Comparison of ENCODE assay signal across 8 cellular contexts in the genomic region with DNA sequence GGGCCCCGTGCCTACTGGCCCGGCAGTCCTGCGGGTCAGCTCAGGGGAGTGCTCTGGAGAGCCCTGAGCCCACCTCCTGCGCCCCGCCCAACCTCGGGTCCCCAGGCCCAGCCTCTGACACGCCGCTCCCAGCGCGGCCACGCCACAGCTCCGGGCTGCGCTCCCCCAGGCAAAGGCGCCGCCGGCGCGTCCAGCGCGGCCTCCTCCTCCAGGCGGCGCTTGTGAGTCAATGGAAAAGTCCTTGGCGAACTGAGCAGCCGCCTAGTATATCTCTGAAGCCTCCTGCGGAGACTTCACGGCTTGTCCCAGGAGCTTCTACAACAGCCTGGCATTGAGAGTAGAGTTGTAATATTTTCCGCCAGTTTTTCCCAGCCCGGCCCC. TPM values are rescaled to one million over a fixed set of nuclear protein-coding genes. Genes with fewer than 3 reads are reported as not detected.
A peak's percentile ranks its signal among the peaks of the same experiment; 100 is the strongest.
DNase-seq lines count a peak whose midpoint lies in the region; FAIRE-seq and TF ChIP-seq lines count a peak whose summit lies in the region.

No MANE protein-coding gene starts in this region.

- DNase-seq in Caki2 (ENCODE audit: low read depth) (peak; percentile 78), HFFc6 (peak; percentile 27), RCC 7860 (ENCODE audit: low spot score) (peak; percentile 13), glomerular endothelial cell (ENCODE audit: extremely low read depth, low read depth, low spot score) (peak; percentile 33), nucleus accumbens (lab: John Stamatoyannopoulos, UW) (peak in 42 of 56 donors; percentile 3 to 75 (median 26)), stromal cell of bone marrow (ENCODE audit: low read depth) (peak; percentile 40), GM19240 (ENCODE audit: insufficient read length, low spot score) (no peak)
- peak; percentile 79 for DNase-seq in activated naive CD4-positive, alpha-beta T cell treated with Interleukin-2 at 50 U/mL for 16 hours

- no peak overlapping the region for H3K27ac Mint-ChIP-seq in HFFc6

- H3K27me3 Mint-ChIP-seq in HFFc6 (ENCODE audit: insufficient read depth) = peaks cover 20% of the 10 kb centered on the region

- TF ChIP-seq CTCF in HFFc6 (IDR thresholded peaks at IDR 0.05) = peak; percentile 78

- in situ Hi-C loops in Caki2 (cut with HindIII; ENCODE audit: low pct_unique_long_range_greater_than_20kb, low sequenced_read_pairs) = no loop called here

- H3K9me3 Mint-ChIP-seq in HFFc6 = no peaks in the 10 kb centered on the region

- peak overlapping the region; percentile 79 for H3K4me3 Mint-ChIP-seq in HFFc6

- 0 out of 2 replicates have a peak, but pooled peaks cover 5% of the 10 kb centered on the region for H3K4me1 Mint-ChIP-seq in HFFc6 (ENCODE audit: low read depth)

- no peaks in the 10 kb centered on the region for H3K36me3 Mint-ChIP-seq in HFFc6 (ENCODE audit: low read depth)

- FAIRE-seq in RCC 7860 (lab: Jason Lieb, UNC) = no peak

RNA-seq across cellular contexts. Expression of a gene that starts 29.5 kb away (rescaled TPM):
- 18.4 TPM in 2 replicates for total RNA-seq in Caki2 (2014; rRNA removed; shearing (Covaris generic); ENCODE audit: low replicate concordance)
- total RNA-seq in HFFc6 (2021; fragmentation: NEBNext Ultra II Directional; extraction: Animal tissue kit (Norgen Biotek cat#: 25700)) = 10 to 100 TPM; 20.3 to 23.3 (median 22.7) TPM
- 19.0 and 20.5 TPM in 2 replicates for total RNA-seq in glomerular endothelial cell
